23 cellular contexts compared by ENCODE assay signal in the genomic region with DNA sequence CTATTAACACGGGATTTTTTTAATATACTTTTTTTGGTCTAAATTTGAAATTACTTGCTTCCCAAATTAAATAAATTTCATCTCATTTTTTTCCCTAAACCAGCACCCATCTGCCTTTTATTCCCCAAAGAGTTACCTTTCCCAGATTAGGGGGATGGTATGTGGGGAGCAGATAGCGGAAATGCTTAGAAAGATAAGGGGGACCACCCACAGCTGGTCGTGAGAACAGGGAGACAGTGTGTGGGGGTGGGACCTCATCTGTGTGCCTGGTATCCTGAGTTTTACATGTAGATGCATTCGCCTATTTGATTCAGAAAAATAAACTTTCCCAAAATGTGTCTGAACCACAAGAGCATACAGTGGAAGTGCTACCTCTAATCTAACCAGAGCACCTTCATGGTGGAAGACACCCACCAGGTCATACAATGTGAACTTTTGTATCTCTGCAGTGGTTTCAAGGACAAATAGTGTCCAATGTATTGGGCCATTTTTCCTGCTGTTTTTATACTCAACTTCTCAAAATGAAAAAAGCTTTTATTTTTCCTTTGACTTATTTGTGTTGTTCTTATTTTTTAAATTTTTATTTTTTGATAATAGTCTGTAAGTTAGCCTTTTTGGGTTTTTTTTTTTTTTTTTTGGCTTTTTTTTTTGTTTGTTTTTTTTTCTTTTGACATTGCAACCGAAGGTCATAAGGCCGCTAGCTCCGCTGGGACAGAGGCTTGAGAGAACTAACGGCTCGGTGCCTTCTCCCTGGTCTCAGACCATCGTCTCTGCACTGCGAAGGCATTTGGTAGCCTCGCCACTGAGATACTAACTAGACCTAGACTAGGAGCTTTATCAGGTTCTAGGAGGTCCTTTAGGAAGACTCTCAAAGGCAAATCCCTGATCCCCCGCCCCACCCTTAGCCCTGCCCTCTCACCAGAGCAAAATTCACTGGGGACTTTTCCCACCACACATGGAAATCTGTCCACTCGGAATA.
"Had no signal": no experiment of that assay in that cellular context is flagged by ENCODE, and none has a peak within 500 bp of the region (broad histone marks: within the 10 kb centered on the region; RNA-seq: fewer than 3 reads in every experiment).

No MANE protein-coding gene starts in this region.

- H3K4me2 ChIP-seq: PC-9 had no signal

- H3K27ac Mint-ChIP-seq: activated CD4-positive, alpha-beta T cell treated with anti-CD3 and anti-CD28 coated beads, Interleukin-2, amount 10 ng/mL, durations not matched to agents 24 days and 14 days; activated CD8-positive, alpha-beta memory T cell treated with anti-CD3 and anti-CD28 coated beads, Interleukin-2, amount 10 ng/mL, durations not matched to agents 7 days and 5 days; activated naive CD4-positive, alpha-beta T cell treated with anti-CD3 and anti-CD28 coated beads, Interleukin-2, amount 50 U/mL, for 72 hours; activated naive CD8-positive, alpha-beta T cell treated with anti-CD3 and anti-CD28 coated beads, Interleukin-2, amount 50 U/mL, for 24 hours; T-helper 1 cell treated with Interleukin-12 subunit alpha and Interleukin-12 subunit beta and Interleukin-4 antibody, amounts not matched to agents 30 μg/mL and 1 μg/mL, for 36 hours had no signal

- H3K4me1 Mint-ChIP-seq: activated naive CD8-positive, alpha-beta T cell treated with anti-CD3 and anti-CD28 coated beads, Interleukin-2, amount 50 U/mL, for 24 hours had no signal

- H3K4me3 ChIP-seq: ascending aorta, body of pancreas, MG63, PC-9 had no signal

- DNase-seq: activated CD4-positive, alpha-beta T cell treated with anti-CD3 and anti-CD28 coated beads for 1 hour; activated CD4-positive, alpha-beta T cell treated with anti-CD3 and anti-CD28 coated beads, Interleukin-2, amount 10 ng/mL, durations not matched to agents 24 days and 14 days; activated CD4-positive, alpha-beta T cell treated with anti-CD3 and anti-CD28 coated beads, Interleukin-2, amount 50 U/mL, for 48 hours; activated CD8-positive, alpha-beta memory T cell treated with anti-CD3 and anti-CD28 coated beads, Interleukin-2, amount 10 ng/mL, durations not matched to agents 7 days and 5 days; activated effector memory CD4-positive, alpha-beta T cell treated with anti-CD3 and anti-CD28 coated beads, Interleukin-2, amount 50 U/mL, for 16 hours; activated naive CD4-positive, alpha-beta T cell treated with Interleukin-2 at 50 U/mL for 16 hours; activated naive CD8-positive, alpha-beta T cell treated with anti-CD3 and anti-CD28 coated beads, Interleukin-2, amount 50 U/mL, for 24 hours; activated T-cell treated with anti-CD3 and anti-CD28 coated beads, Interleukin-2, amount 50 U/mL, for 4 hours; amniotic stem cell; body of pancreas; MG63; NCI-H1105; NCI-H1436; NCI-H1694 treated with DMSO at 0.1 percent for 48 hours; NCI-H2029 treated with DMSO at 0.1 percent for 48 hours; NCI-H510A treated with DMSO at 0.1 percent for 48 hours; NCI-H69; PC-9; SHP77 treated with DMSO at 0.1 percent for 48 hours had no signal

- H3K4me1 ChIP-seq: body of pancreas had no signal

- H3K27me3 Mint-ChIP-seq: activated CD8-positive, alpha-beta memory T cell treated with anti-CD3 and anti-CD28 coated beads, Interleukin-2, amount 10 ng/mL, durations not matched to agents 7 days and 5 days; activated naive CD8-positive, alpha-beta T cell treated with anti-CD3 and anti-CD28 coated beads, Interleukin-2, amount 50 U/mL, for 24 hours had no signal

- H3K36me3 Mint-ChIP-seq: activated CD8-positive, alpha-beta memory T cell treated with anti-CD3 and anti-CD28 coated beads, Interleukin-2, amount 10 ng/mL, durations not matched to agents 7 days and 5 days; activated naive CD4-positive, alpha-beta T cell treated with anti-CD3 and anti-CD28 coated beads, Interleukin-2, amount 50 U/mL, for 72 hours had no signal

- H3K4me3 Mint-ChIP-seq: activated CD4-positive, alpha-beta T cell treated with anti-CD3 and anti-CD28 coated beads, Interleukin-2, amount 10 ng/mL, durations not matched to agents 24 days and 14 days; activated CD8-positive, alpha-beta memory T cell treated with anti-CD3 and anti-CD28 coated beads, Interleukin-2, amount 10 ng/mL, durations not matched to agents 7 days and 5 days; activated naive CD8-positive, alpha-beta T cell treated with anti-CD3 and anti-CD28 coated beads, Interleukin-2, amount 50 U/mL, for 24 hours; activated T-cell treated with anti-CD3 and anti-CD28 coated beads, Interleukin-2, amount 50 U/mL, for 4 hours; T-helper 1 cell treated with Interleukin-12 subunit alpha and Interleukin-12 subunit beta and Interleukin-4 antibody, amounts not matched to agents 30 μg/mL and 1 μg/mL, for 36 hours had no signal

- H2AFZ ChIP-seq: PC-9 had no signal

- H3K36me3 ChIP-seq: MG63 had no signal

- H3K27ac ChIP-seq: ascending aorta, body of pancreas, PC-9 had no signal

- H3K9me3 ChIP-seq: ascending aorta, body of pancreas, MG63 had no signal

- H3K9me3 Mint-ChIP-seq: activated CD4-positive, alpha-beta T cell treated with anti-CD3 and anti-CD28 coated beads, Interleukin-2, amount 10 ng/mL, durations not matched to agents 24 days and 14 days; activated naive CD4-positive, alpha-beta T cell treated with anti-CD3 and anti-CD28 coated beads, Interleukin-2, amount 50 U/mL, for 72 hours; activated naive CD8-positive, alpha-beta T cell treated with anti-CD3 and anti-CD28 coated beads, Interleukin-2, amount 50 U/mL, for 24 hours; activated T-cell treated with anti-CD3 and anti-CD28 coated beads, Interleukin-2, amount 50 U/mL, for 4 hours; T-helper 1 cell treated with Interleukin-12 subunit alpha and Interleukin-12 subunit beta and Interleukin-4 antibody, amounts not matched to agents 30 μg/mL and 1 μg/mL, for 36 hours had no signal

- H3K27me3 ChIP-seq: ascending aorta, body of pancreas, MG63 had no signal

- ATAC-seq: activated CD8-positive, alpha-beta memory T cell treated with anti-CD3 and anti-CD28 coated beads, Interleukin-2, amount 10 ng/mL, durations not matched to agents 7 days and 5 days; activated naive CD4-positive, alpha-beta T cell treated with anti-CD3 and anti-CD28 coated beads, Interleukin-2, amount 50 U/mL, for 72 hours; activated naive CD8-positive, alpha-beta T cell treated with anti-CD3 and anti-CD28 coated beads, Interleukin-2, amount 50 U/mL, for 24 hours; activated T-cell treated with anti-CD3 and anti-CD28 coated beads, Interleukin-2, amount 50 U/mL, for 4 hours; body of pancreas had no signal

- FAIRE-seq: bronchial epithelial cell had no signal
